In the genomic region with DNA sequence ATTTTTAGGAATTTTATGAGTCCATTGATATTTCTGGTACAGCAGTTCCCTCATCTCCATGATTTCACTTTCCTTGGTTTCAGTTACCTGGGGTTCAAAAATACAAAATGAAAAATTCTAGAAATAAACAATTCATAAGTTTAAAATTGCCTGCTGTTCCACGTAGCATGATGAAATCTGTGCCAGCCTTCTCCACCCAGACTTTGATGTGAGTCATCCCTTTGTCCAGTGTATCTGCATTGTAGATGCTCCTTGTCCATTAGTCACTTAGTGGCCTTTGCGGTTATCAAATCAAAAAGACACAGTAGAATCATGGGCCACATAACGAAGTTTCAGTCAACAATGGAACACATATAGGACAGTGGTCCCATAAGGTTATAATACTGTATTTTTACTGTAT, we compare ENCODE assay signal across 18 cellular contexts.
DNase-seq lines count a peak whose midpoint lies in the region; ATAC-seq, FAIRE-seq and TF ChIP-seq lines count a peak whose summit lies in the region.
"Had no signal": no experiment of that assay in that cellular context is flagged by ENCODE, and none has a peak within 500 bp of the region (broad histone marks: within the 10 kb centered on the region; RNA-seq: fewer than 3 reads in every experiment).

No MANE protein-coding gene starts in this region.

- H3K36me3 ChIP-seq in bronchial epithelial cell (ENCODE audit: control insufficient read depth, insufficient read depth, low read length) = no peaks in the 10 kb centered on the region

- CTCF ChIA-PET in CD4-positive, alpha-beta T cell (lab: Charles Lee) = no interaction called here
- CTCF ChIA-PET in GM10248 (lab: Yijun Ruan, JAX) = interaction anchor here (1.0 to 1.1 kb wide), 3 partner anchors 9 to 36 kb away, joined by 3 to 5 read pairs (median 3); no protein-coding TSS in a partner anchor

- no peak for FAIRE-seq in bronchial epithelial cell (lab: Jason Lieb, UNC)
- FAIRE-seq: G401.6, H1 had no signal

- no peak overlapping the region for H3K27ac ChIP-seq in CD4-positive, alpha-beta T cell (ENCODE audit: low read depth, low read length)

- POLR2A ChIA-PET in CD4-positive, alpha-beta T cell (lab: Charles Lee) = no interaction called here
- POLR2A ChIA-PET in GM10248 (lab: Yijun Ruan, JAX) = no interaction called here

- no peaks in the 10 kb centered on the region for H3K27me3 ChIP-seq in bronchial epithelial cell (ENCODE audit: control insufficient read depth, insufficient read depth, low read length)
- H3K27me3 ChIP-seq in CD4-positive, alpha-beta T cell (ENCODE audit: control insufficient read depth, insufficient read depth, low read length) = no peaks in the 10 kb centered on the region

- intact Hi-C loops in CD4-positive, alpha-beta T cell (cut with DNase I, micrococcal nuclease) = no loop called here

- no peak overlapping the region for H3K27ac Mint-ChIP-seq in CD4-positive, alpha-beta T cell
- H3K27ac Mint-ChIP-seq: activated CD4-positive, alpha-beta memory T cell treated with anti-CD3 and anti-CD28 coated beads, Interleukin-2, amount 10 ng/mL, durations not matched to agents 7 days and 5 days; T-helper 2 cell treated with Interferon-gamma antibody and Interleukin-4, amounts not matched to agents 5 μg/mL and 100 μg/mL, for 36 hours had no signal

- H3K36me3 Mint-ChIP-seq in CD4-positive, alpha-beta T cell (ENCODE audit: low read depth) = no peaks in the 10 kb centered on the region

- H3K4me1 Mint-ChIP-seq in CD4-positive, alpha-beta T cell (ENCODE audit: low read depth) = peaks cover 14% of the 10 kb centered on the region

- no peaks in the 10 kb centered on the region for H3K9me3 ChIP-seq in CD4-positive, alpha-beta T cell (ENCODE audit: control insufficient read depth, low read length)

- TF ChIP-seq CTCF in AG10803 (conservative IDR thresholded peaks at IDR 0.05; ENCODE audit: low read length) = no peak
- TF ChIP-seq CTCF in bronchial epithelial cell (IDR thresholded peaks at IDR 0.05; ENCODE audit: insufficient read depth, low read length, severe bottlenecking) = no peak
- no peak for TF ChIP-seq CTCF in CD4-positive, alpha-beta T cell (IDR thresholded peaks at IDR 0.05)
- TF ChIP-seq CTCF in GM10248 (IDR thresholded peaks at IDR 0.05; ENCODE audit: control extremely low read depth, extremely low read depth, low read depth, missing control alignments) = no peak

- no peak overlapping the region for H3K4me3 ChIP-seq in AG10803 (ENCODE audit: low read length)
- H3K4me3 ChIP-seq in bronchial epithelial cell (ENCODE audit: low read depth, low read length) = no peak overlapping the region

- ATAC-seq in CD4-positive, alpha-beta T cell (ENCODE audit: poor library complexity) = no peak
- no peak for ATAC-seq in HG03442 (IDR thresholded peaks at IDR 0.05; ENCODE audit: unreplicated experiment)
- ATAC-seq: PC-3 had no signal

- no peaks in the 10 kb centered on the region for H3K9me3 Mint-ChIP-seq in CD4-positive, alpha-beta T cell

- DNase-seq in AG10803 (ENCODE audit: low read depth) (peak; percentile 75), LHCN-M2 (ENCODE audit: low read depth) (peak; percentile 93), bronchial epithelial cell (ENCODE audit: low read depth) (peak; percentile 90), lung microvascular endothelial cell (ENCODE audit: low read depth in 2 of 2) (peak; percentile 22 to 74), GM19238 (ENCODE audit: insufficient read length, low spot score) (no peak), GM10248 (ENCODE audit: extremely low spot score) (no peak)
- no peak for DNase-seq in CD4-positive, alpha-beta T cell
- DNase-seq: activated CD4-positive, alpha-beta memory T cell treated with anti-CD3 and anti-CD28 coated beads, Interleukin-2, amount 10 ng/mL, durations not matched to agents 7 days and 5 days; activated gamma-delta T cell; central memory CD4-positive, alpha-beta T cell; erythroblast; NCI-H2227 treated with DMSO at 0.1 percent for 48 hours; PC-3; stimulated activated CD8-positive, alpha-beta memory T cell treated with anti-CD3 and anti-CD28 coated beads, Interleukin-4, amount 100 ng/mL, for 48 hours had no signal

- no peak overlapping the region for H3K4me3 Mint-ChIP-seq in CD4-positive, alpha-beta T cell
- H3K4me3 Mint-ChIP-seq: activated CD4-positive, alpha-beta memory T cell treated with anti-CD3 and anti-CD28 coated beads, Interleukin-2, amount 10 ng/mL, durations not matched to agents 7 days and 5 days; T-helper 2 cell treated with Interferon-gamma antibody and Interleukin-4, amounts not matched to agents 5 μg/mL and 100 μg/mL, for 36 hours had no signal

- H3K27me3 Mint-ChIP-seq in CD4-positive, alpha-beta T cell = no peaks in the 10 kb centered on the region
- H3K27me3 Mint-ChIP-seq: activated CD4-positive, alpha-beta memory T cell treated with anti-CD3 and anti-CD28 coated beads, Interleukin-2, amount 10 ng/mL, durations not matched to agents 7 days and 5 days had no signal

Comparison
In these comparisons a context has a peak if more than half of its experiments do, and no peak if none do; other contexts are left out.
1. DNase-seq: peak in AG10803 (single experiment), LHCN-M2 (single experiment), bronchial epithelial cell (single experiment) and lung microvascular endothelial cell (2 of 2); none in CD4-positive, alpha-beta T cell (0 of 10), GM19238 (single experiment) and GM10248 (single experiment).